In genomic region chr4:76199664-76200211, GRCh38 we compare ENCODE assay signal across 7 cellular contexts. TPM values are rescaled to one million over a fixed set of nuclear protein-coding genes. Genes with fewer than 3 reads are reported as not detected.
DNase-seq lines count a peak whose midpoint lies in the region; ATAC-seq and TF ChIP-seq lines count a peak whose summit lies in the region.

No MANE protein-coding gene starts in this region.

- H3K9me2 ChIP-seq in Karpas-422 (replicated peaks; ENCODE audit: insufficient read depth, low read length) (no peaks in the 10 kb centered on the region), PC-3 (replicated peaks; ENCODE audit: low read length) (no peaks in the 10 kb centered on the region)

- DNase-seq in Karpas-422 (peak; percentile 63), body of pancreas (peak; percentile 62 to 78 (median 70)), medulla oblongata (ENCODE audit: extremely low spot score) (peak; percentile 94), transverse colon (peak; percentile 81), PC-3 (no peak)

- intact Hi-C loops in body of pancreas (cut with DNase I) = loop anchor here (10.0 kb wide), 1 partner anchor 45 kb away; no protein-coding TSS in a partner anchor
- intact Hi-C loops in transverse colon (cut with DNase I; ENCODE audit: low total_unique reads) = no loop called here
- intact Hi-C loops in PC-3 (cut with micrococcal nuclease) = no loop called here

- H3K4me1 ChIP-seq in Karpas-422 (ENCODE audit: low read length) (peaks cover 11% of the 10 kb centered on the region), body of pancreas (peaks cover 95% of the 10 kb centered on the region), transverse colon (peaks cover 66 to 97% (median 72%) of the 10 kb centered on the region in 4 donors), PC-3 (ENCODE audit: insufficient read depth, low read length) (peaks cover 17% of the 10 kb centered on the region)

- H3K4me2 ChIP-seq in Karpas-422 (ENCODE audit: low read depth, low read length, poor library complexity, severe bottlenecking) (peak overlapping the region; percentile 42), PC-3 (ENCODE audit: low read length) (no peak overlapping the region)

- H4K20me1 ChIP-seq in Karpas-422 (ENCODE audit: insufficient read depth, low read depth, low read length) (0 out of 2 replicates have a peak, but pooled peaks cover 3% of the 10 kb centered on the region), PC-3 (ENCODE audit: low read length) (no peaks in the 10 kb centered on the region)

- no peak for TF ChIP-seq EP300 in transverse colon (IDR thresholded peaks at IDR 0.05; ENCODE audit: low read depth)

- POLR2A ChIA-PET in PC-3 (lab: Charles Lee; ENCODE audit: unreplicated experiment) = no interaction called here

- H3K79me2 ChIP-seq in Karpas-422 (ENCODE audit: low read length) (no peaks in the 10 kb centered on the region), PC-3 (ENCODE audit: low read length) (peaks cover 82% of the 10 kb centered on the region)

- H3K36me3 ChIP-seq in Karpas-422 (ENCODE audit: insufficient read depth, low read length) (no peaks in the 10 kb centered on the region), body of pancreas (replicated peaks in 1 of 2; ENCODE audit: insufficient read depth in 1 of 2, low read depth in 2 of 2) (no peaks in the 10 kb centered on the region), transverse colon (peaks cover 0 to 5% (median under 1%) of the 10 kb centered on the region in 4 donors), PC-3 (ENCODE audit: low read depth, low read length) (no peaks in the 10 kb centered on the region)

- H3K4me3 ChIP-seq in Karpas-422 (ENCODE audit: low read length) (no peak overlapping the region), body of pancreas (no peak overlapping the region), transverse colon (peak overlapping the region in 1 of 4 donors; percentile 7), PC-3 (ENCODE audit: low read length) (no peak overlapping the region)

- BruUV-seq in PC-3 (replicated peaks; lab: Mats Ljungman, UMichigan) = no TSS peak

- H3K27ac ChIP-seq in Karpas-422 (ENCODE audit: low read length) = no peak overlapping the region
- peak overlapping the region; percentile 71 to 88 (median 86) for H3K27ac ChIP-seq in body of pancreas
- peak overlapping the region; percentile 79 to 92 (median 88) for H3K27ac ChIP-seq in transverse colon
- no peak overlapping the region for H3K27ac ChIP-seq in PC-3 (ENCODE audit: low read length)

- H2AFZ ChIP-seq in Karpas-422 (ENCODE audit: low read length) (no peak overlapping the region), PC-3 (ENCODE audit: low read length) (no peak overlapping the region)

- TF ChIP-seq CTCF in body of pancreas (IDR thresholded peaks at IDR 0.05) (peak in 1 of 7 experiments; percentile 5), transverse colon (IDR thresholded peaks at IDR 0.05) (no peak), PC-3 (conservative IDR thresholded peaks at IDR 0.05; ENCODE audit: low read depth, low read length) (no peak)

- no peak for TF ChIP-seq POLR2A in body of pancreas (IDR thresholded peaks at IDR 0.05)
- TF ChIP-seq POLR2A in transverse colon (IDR thresholded peaks at IDR 0.05) = no peak

- H3K27me3 ChIP-seq in Karpas-422 (ENCODE audit: low read length) = no peaks in the 10 kb centered on the region
- no peaks in the 10 kb centered on the region for H3K27me3 ChIP-seq in body of pancreas
- H3K27me3 ChIP-seq in transverse colon = no peaks in the 10 kb centered on the region
- no peaks in the 10 kb centered on the region for H3K27me3 ChIP-seq in PC-3 (ENCODE audit: low read length)

- H3K9me3 ChIP-seq in Karpas-422 (ENCODE audit: low read length) (no peaks in the 10 kb centered on the region), body of pancreas (no peaks in the 10 kb centered on the region), transverse colon (no peaks in the 10 kb centered on the region), PC-3 (ENCODE audit: low read length) (no peaks in the 10 kb centered on the region)

- 32 to 34% methylated on average over 10 to 13 of the region's 13 CpGs for WGBS in body of pancreas, 2 donors
- WGBS in transverse colon (ENCODE audit: low coverage in 1 of 2), 2 donors = 27 to 47% methylated on average over 2 to 13 of the region's 13 CpGs

- in situ Hi-C loops in transverse colon (cut with MboI; ENCODE audit: low pct_ligation_motif_present in 1 of 4, low pct_unique_long_range_greater_than_20kb in 1 of 4, low sequenced_read_pairs in 3 of 4) = loop anchor here in 2 of 4 donors (25.0 kb wide), 2 partner anchors 163 to 313 kb away; no protein-coding TSS in a partner anchor

- H3K9ac ChIP-seq in Karpas-422 (ENCODE audit: low read length) (no peak overlapping the region), PC-3 (ENCODE audit: low read length) (no peak overlapping the region)

- CTCF ChIA-PET in PC-3 (lab: Charles Lee) = no interaction called here

- ATAC-seq in GM18498 (IDR thresholded peaks at IDR 0.05; ENCODE audit: unreplicated experiment) (peak; percentile 87), GM21576 (IDR thresholded peaks at IDR 0.05; ENCODE audit: unreplicated experiment) (peak; percentile 86), body of pancreas (peak; percentile 62), PC-3 (no peak)

- peaks cover 2% of the 10 kb centered on the region for H3F3A ChIP-seq in PC-3 (ENCODE audit: low read length, unreplicated experiment)

RNA-seq across cellular contexts. Expression of gene SCARB2, which starts 13.9 kb away (rescaled TPM):
- total RNA-seq in Karpas-422 (2014; rRNA removed; shearing (Covaris generic); ENCODE audit: low replicate concordance) = 4.4 and 6.8 TPM in 2 replicates
- total RNA-seq in body of pancreas = 100 to 1,000 TPM in 1 of 2 donors, 10 to 100 TPM in 1; 74.5 to 167 TPM
- 100 to 1,000 TPM; 139 to 210 (median 194) TPM for total RNA-seq in transverse colon
- 40.6 and 56.3 TPM in 2 replicates for total RNA-seq in PC-3 (2014; rRNA removed)

RNA-seq across cellular contexts. Expression of gene NUP54, which starts 51.5 kb away (rescaled TPM):
- total RNA-seq in Karpas-422 (2014; rRNA removed; shearing (Covaris generic); ENCODE audit: low replicate concordance) = 12.3 and 26.3 TPM in 2 replicates
- total RNA-seq in body of pancreas = 10 to 100 TPM; 13.7 to 33.3 TPM
- 100 to 1,000 TPM in 1 of 4 donors, 10 to 100 TPM in 2, 1 to 10 TPM in 1; 7.0 to 142 (median 29.2) TPM for total RNA-seq in transverse colon
- total RNA-seq in PC-3 (2014; rRNA removed) = 26.7 and 29.2 TPM in 2 replicates

RNA-seq across cellular contexts. Expression of gene FAM47E, which starts 51.8 kb away (rescaled TPM):
- not detected in 2 replicates for total RNA-seq in Karpas-422 (2014; rRNA removed; shearing (Covaris generic); ENCODE audit: low replicate concordance)
- total RNA-seq in body of pancreas (10 to 100 TPM; 10.1 to 16.2 TPM), transverse colon (1 to 10 TPM in 3 of 4 donors, under 1 TPM in 1; 0.20 to 7.8 (median 2.8) TPM), PC-3 (2014; rRNA removed) (0.91 and 0.98 TPM in 2 replicates)

Comparison
In these comparisons a context has a peak if more than half of its experiments do, and no peak if none do; other contexts are left out.
1. H3K27ac ChIP-seq: peak in body of pancreas (4 of 4) and transverse colon (4 of 4); none in Karpas-422 (single experiment) and PC-3 (single experiment).